Comparison of ENCODE assay signal across 16 cellular contexts in the genomic region with DNA sequence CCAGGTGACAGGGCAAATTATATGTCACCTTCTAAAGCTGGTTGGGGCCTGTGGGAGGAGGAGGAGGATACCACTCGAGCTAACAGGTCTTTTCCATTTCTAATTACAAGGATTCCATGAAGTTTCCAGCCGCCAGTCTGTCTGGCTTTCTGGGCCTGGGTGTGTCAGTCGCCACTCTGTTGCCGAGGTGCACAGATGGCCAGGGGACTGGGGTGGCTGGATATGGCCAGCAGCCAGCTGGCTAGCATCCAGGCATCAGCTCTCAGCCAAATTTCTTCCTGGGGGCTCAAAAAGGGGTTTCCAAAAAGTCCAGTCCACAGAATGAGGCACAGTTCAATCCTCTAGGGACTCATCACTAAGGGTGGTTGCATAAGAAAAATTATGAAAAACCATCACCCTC. TPM values are rescaled to one million over a fixed set of nuclear protein-coding genes. Genes with fewer than 3 reads are reported as not detected.
DNase-seq lines count a peak whose midpoint lies in the region; ATAC-seq and TF ChIP-seq lines count a peak whose summit lies in the region.
"Had no signal": no experiment of that assay in that cellular context is flagged by ENCODE, and none has a peak within 500 bp of the region (broad histone marks: within the 10 kb centered on the region; RNA-seq: fewer than 3 reads in every experiment).

No MANE protein-coding gene starts in this region.

- H3K4me1 Mint-ChIP-seq in CD8-positive, alpha-beta T cell (ENCODE audit: low read depth) = peaks cover 92% of the 10 kb centered on the region
- H3K4me1 Mint-ChIP-seq in naive thymus-derived CD4-positive, alpha-beta T cell = peaks cover 61 to 95% (median 85%) of the 10 kb centered on the region in 7 donors

- H3K27me3 Mint-ChIP-seq in CD8-positive, alpha-beta T cell (ENCODE audit: low read depth) = no peaks in the 10 kb centered on the region
- H3K27me3 Mint-ChIP-seq in naive thymus-derived CD4-positive, alpha-beta T cell = no peaks in the 10 kb centered on the region
- H3K27me3 Mint-ChIP-seq: activated CD4-positive, alpha-beta T cell treated with anti-CD3 and anti-CD28 coated beads, Interleukin-2, amount 10 ng/mL, durations not matched to agents 24 days and 14 days; activated T-helper 17 cell treated with anti-CD3 and anti-CD28 coated beads, Interleukin-2, amount 50 U/mL, for 72 hours had no signal

- H3K9me3 ChIP-seq in CD8-positive, alpha-beta T cell (ENCODE audit: low read length) = no peaks in the 10 kb centered on the region
- H3K9me3 ChIP-seq in naive thymus-derived CD4-positive, alpha-beta T cell (ENCODE audit: control insufficient read depth in 2 of 3, low read length in 3 of 3) = no peaks in the 10 kb centered on the region
- no peaks in the 10 kb centered on the region for H3K9me3 ChIP-seq in suprapubic skin

- ATAC-seq in CD8-positive, alpha-beta T cell = no peak
- ATAC-seq in naive thymus-derived CD4-positive, alpha-beta T cell = no peak
- ATAC-seq in HG02759 (IDR thresholded peaks at IDR 0.05; ENCODE audit: unreplicated experiment) = no peak
- ATAC-seq: activated T-helper 17 cell treated with anti-CD3 and anti-CD28 coated beads, Interleukin-2, amount 50 U/mL, for 72 hours had no signal

- no peak for TF ChIP-seq POLR2A in suprapubic skin (IDR thresholded peaks at IDR 0.05)

- CTCF ChIA-PET in CD8-positive, alpha-beta T cell (lab: Charles Lee) = interaction anchor here (0.9 to 5.0 kb wide), 10 partner anchors 10 to 80 kb away, joined by 3 to 26 read pairs (median 4); no protein-coding TSS in a partner anchor
- CTCF ChIA-PET in naive thymus-derived CD4-positive, alpha-beta T cell (lab: Charles Lee) = interaction anchor here (0.8 to 1.1 kb wide), 2 partner anchors 52 to 58 kb away, joined by 3 read pairs; no protein-coding TSS in a partner anchor

- H3K4me3 ChIP-seq in CD8-positive, alpha-beta T cell (ENCODE audit: low read depth, low read length) = no peak overlapping the region
- H3K4me3 ChIP-seq in naive thymus-derived CD4-positive, alpha-beta T cell (ENCODE audit: low read length) = no peak overlapping the region
- no peak overlapping the region for H3K4me3 ChIP-seq in suprapubic skin
- H3K4me3 ChIP-seq: coronary artery had no signal

- TF ChIP-seq EP300 in suprapubic skin (IDR thresholded peaks at IDR 0.05) = no peak

- no peaks in the 10 kb centered on the region for H3K36me3 ChIP-seq in CD8-positive, alpha-beta T cell (ENCODE audit: insufficient read depth, low read length)
- H3K36me3 ChIP-seq in naive thymus-derived CD4-positive, alpha-beta T cell (ENCODE audit: control insufficient read depth in 2 of 3, insufficient read depth in 3 of 3, low read length in 3 of 3) = peaks cover 0 to 13% (median 8%) of the 10 kb centered on the region in 3 experiments
- H3K36me3 ChIP-seq in suprapubic skin = no peaks in the 10 kb centered on the region

- POLR2A ChIA-PET in CD8-positive, alpha-beta T cell (lab: Charles Lee) = interaction anchor here (0.7 to 2.1 kb wide), 4 partner anchors 9 to 24 kb away, joined by 3 to 8 read pairs (median 4); no protein-coding TSS in a partner anchor
- POLR2A ChIA-PET in naive thymus-derived CD4-positive, alpha-beta T cell (lab: Charles Lee) = interaction anchor here (0.8 to 1.9 kb wide), 7 partner anchors 10 to 66 kb away, joined by 3 to 6 read pairs (median 3); no protein-coding TSS in a partner anchor

- no peak overlapping the region for H3K4me3 Mint-ChIP-seq in CD8-positive, alpha-beta T cell
- H3K4me3 Mint-ChIP-seq in naive thymus-derived CD4-positive, alpha-beta T cell = no peak overlapping the region
- H3K4me3 Mint-ChIP-seq: activated CD4-positive, alpha-beta T cell treated with anti-CD3 and anti-CD28 coated beads, Interleukin-2, amount 10 ng/mL, durations not matched to agents 24 days and 14 days had no signal

- WGBS in suprapubic skin = 47% methylated on average over 4 of the region's 4 CpGs

- peak overlapping the region; percentile 62 for H3K27ac Mint-ChIP-seq in CD8-positive, alpha-beta T cell
- H3K27ac Mint-ChIP-seq in naive thymus-derived CD4-positive, alpha-beta T cell = peak overlapping the region in 5 of 9 donors; percentile 31 to 95 (median 85)

- H3K27me3 ChIP-seq in CD8-positive, alpha-beta T cell (ENCODE audit: insufficient read depth, low read length) = no peaks in the 10 kb centered on the region
- no peaks in the 10 kb centered on the region for H3K27me3 ChIP-seq in naive thymus-derived CD4-positive, alpha-beta T cell (ENCODE audit: control insufficient read depth in 2 of 2, insufficient read depth in 2 of 2, low read length in 2 of 2)
- no peaks in the 10 kb centered on the region for H3K27me3 ChIP-seq in suprapubic skin

- no peak overlapping the region for H3K27ac ChIP-seq in CD8-positive, alpha-beta T cell (ENCODE audit: low read depth, low read length)
- peak overlapping the region; percentile 93 for H3K27ac ChIP-seq in naive thymus-derived CD4-positive, alpha-beta T cell (ENCODE audit: low read depth, low read length)
- no peak overlapping the region for H3K27ac ChIP-seq in suprapubic skin
- H3K27ac ChIP-seq: coronary artery, epithelial cell of prostate had no signal

- H3K9me3 Mint-ChIP-seq in CD8-positive, alpha-beta T cell = no peaks in the 10 kb centered on the region
- peaks cover 0 to 29% (median 0%) of the 10 kb centered on the region in 11 donors for H3K9me3 Mint-ChIP-seq in naive thymus-derived CD4-positive, alpha-beta T cell
- H3K9me3 Mint-ChIP-seq: activated CD4-positive, alpha-beta T cell treated with anti-CD3 and anti-CD28 coated beads, Interleukin-2, amount 10 ng/mL, durations not matched to agents 24 days and 14 days; activated T-helper 17 cell treated with anti-CD3 and anti-CD28 coated beads, Interleukin-2, amount 50 U/mL, for 72 hours had no signal

- peaks cover 60% of the 10 kb centered on the region for H3K36me3 Mint-ChIP-seq in CD8-positive, alpha-beta T cell
- H3K36me3 Mint-ChIP-seq in naive thymus-derived CD4-positive, alpha-beta T cell = peaks cover 8 to 26% (median 21%) of the 10 kb centered on the region in 5 donors

- intact Hi-C loops in CD8-positive, alpha-beta T cell (cut with DNase I, micrococcal nuclease) = no loop called here
- intact Hi-C loops in naive thymus-derived CD4-positive, alpha-beta T cell (cut with micrococcal nuclease) = no loop called here

- DNase-seq in CD8-positive, alpha-beta T cell = peak in 1 of 7 experiments; percentile 8
- DNase-seq in DMS153 (lab: John Stamatoyannopoulos, UW) (peak; percentile 42), NCI-H748 (lab: John Stamatoyannopoulos, UW; ENCODE audit: unreplicated experiment) (peak; percentile 67), HT-29 (ENCODE audit: low spot score) (no peak), suprapubic skin (ENCODE audit: low spot score in 2 of 2) (no peak)
- no peak for DNase-seq in naive thymus-derived CD4-positive, alpha-beta T cell
- DNase-seq: activated CD4-positive, alpha-beta T cell treated with anti-CD3 and anti-CD28 coated beads, Interleukin-2, amount 10 ng/mL, durations not matched to agents 24 days and 14 days; head of caudate nucleus; KG1; mesendoderm; SIG-M5; T1000 had no signal

- TF ChIP-seq CTCF in CD8-positive, alpha-beta T cell (IDR thresholded peaks at IDR 0.05) = no peak
- no peak for TF ChIP-seq CTCF in suprapubic skin (IDR thresholded peaks at IDR 0.05)

- H3K4me1 ChIP-seq in CD8-positive, alpha-beta T cell (ENCODE audit: insufficient read depth, low read length) = peaks cover 87% of the 10 kb centered on the region
- H3K4me1 ChIP-seq in naive thymus-derived CD4-positive, alpha-beta T cell (ENCODE audit: control insufficient read depth in 2 of 2, insufficient read depth in 2 of 2, low read length in 2 of 2) = peaks cover 42 to 88% of the 10 kb centered on the region in 2 donors
- peaks cover 53% of the 10 kb centered on the region for H3K4me1 ChIP-seq in suprapubic skin

RNA-seq across cellular contexts. Expression of gene ITPKB, which starts 32.4 kb away (rescaled TPM):
- total RNA-seq in CD8-positive, alpha-beta T cell = 100 to 1,000 TPM; 504 to 516 TPM
- 100 to 1,000 TPM in 4 of 5 experiments, 10 to 100 TPM in 1; 51.7 to 429 (median 199) TPM for total RNA-seq in naive thymus-derived CD4-positive, alpha-beta T cell
- 10 to 100 TPM; 81.0 to 86.8 TPM for polyA plus RNA-seq in naive thymus-derived CD4-positive, alpha-beta T cell
- total RNA-seq in HT-29 (2014; rRNA removed; shearing (Covaris generic)) = 2.9 and 3.7 TPM in 2 replicates
- 10 to 100 TPM; 31.0 to 39.0 (median 35.3) TPM for total RNA-seq in suprapubic skin

Comparison
In these comparisons a context has a peak if more than half of its experiments do, and no peak if none do; other contexts are left out.
1. DNase-seq: peak in DMS153 (single experiment) and NCI-H748 (single experiment); none in naive thymus-derived CD4-positive, alpha-beta T cell (0 of 9), HT-29 (single experiment) and suprapubic skin (0 of 2).